Comparison of ENCODE assay signal across 9 cellular contexts in genomic region chr5:149828161-149829011, GRCh38.
DNase-seq lines count a peak whose midpoint lies in the region; ATAC-seq and TF ChIP-seq lines count a peak whose summit lies in the region.
"Had no signal": no experiment of that assay in that cellular context is flagged by ENCODE, and none has a peak within 500 bp of the region (broad histone marks: within the 10 kb centered on the region; RNA-seq: fewer than 3 reads in every experiment).

No MANE protein-coding gene starts in this region.

- H3K27ac ChIP-seq in heart right ventricle (peak overlapping the region in 9 of 10 donors; percentile 20 to 89 (median 79)), aorta (ENCODE audit: low read depth in 1 of 2, low read length in 2 of 2) (no peak overlapping the region)
- H3K27ac ChIP-seq: skin epidermis had no signal

- peaks cover 0 to 74% (median 20%) of the 10 kb centered on the region in 9 donors for H3K36me3 ChIP-seq in heart right ventricle
- H3K36me3 ChIP-seq in aorta (ENCODE audit: control insufficient read depth in 1 of 2, insufficient read depth in 2 of 2, low read length in 1 of 2): no peaks in the 10 kb centered on the region

- peak; percentile 77 for DNase-seq in GDM1 (lab: John Stamatoyannopoulos, UW)
- peak; percentile 89 for DNase-seq in HCEC 1CT
- peak; percentile 63 for DNase-seq in NCI-H1105 (lab: John Stamatoyannopoulos, UW)
- DNase-seq in SW 1271 (lab: John Stamatoyannopoulos, UW): peak; percentile 64 to 88
- DNase-seq in activated naive CD8-positive, alpha-beta T cell treated with anti-CD3 and anti-CD28 coated beads, Interleukin-2, amount 50 U/mL, for 16 hours (ENCODE audit: low read depth, low spot score): peak; percentile 66
- DNase-seq in heart right ventricle: peak; percentile 87 to 88
- DNase-seq in pulmonary artery endothelial cell (ENCODE audit: low read depth, low spot score): peak; percentile 74
- DNase-seq in aorta: peak; percentile 90 to 94

- H3K9me3 ChIP-seq in heart right ventricle (no peaks in the 10 kb centered on the region), aorta (ENCODE audit: control insufficient read depth, low read length) (no peaks in the 10 kb centered on the region)

- TF ChIP-seq CTCF in heart right ventricle (IDR thresholded peaks at IDR 0.05): peak; percentile 73 to 95 (median 89)

- WGBS in heart right ventricle, 2 donors: 28 to 33% methylated on average over 11 of the region's 11 CpGs
- WGBS in aorta, 2 donors: 37 to 38% methylated on average over 11 of the region's 11 CpGs

- H3K4me1 ChIP-seq in heart right ventricle (peaks cover 37 to 73% (median 52%) of the 10 kb centered on the region in 9 donors), aorta (ENCODE audit: control insufficient read depth in 1 of 2, insufficient read depth in 2 of 2, low read length in 2 of 2) (no peaks in the 10 kb centered on the region)

- peak; percentile 46 to 73 (median 69) for ATAC-seq in heart right ventricle
- peak; percentile 73 for ATAC-seq in aorta (ENCODE audit: low FRiP score)

- intact Hi-C loops in heart right ventricle (cut with DNase I) (loop anchor here in 9 of 10 donors (1.0 to 10.0 kb wide), 15 partner anchors 51 to 192 kb away; partner anchors contain the start of gene PPARGC1B (in 6 of the 9)), aorta (cut with DNase I) (loop anchor here in 1 of 2 donors (2.0 kb wide), 1 partner anchor 192 kb away; no protein-coding TSS in a partner anchor)

- H3K4me3 ChIP-seq in heart right ventricle (no peak overlapping the region), aorta (ENCODE audit: low read length in 2 of 2) (no peak overlapping the region)
- H3K4me3 ChIP-seq: skin epidermis had no signal

- H3K27me3 ChIP-seq in heart right ventricle (no peaks in the 10 kb centered on the region), aorta (ENCODE audit: control insufficient read depth in 1 of 2, insufficient read depth in 2 of 2, low read length in 1 of 2) (no peaks in the 10 kb centered on the region)

Comparison
In these comparisons a context has a peak if more than half of its experiments do, and no peak if none do; other contexts are left out.
1. H3K27ac ChIP-seq: peak in heart right ventricle (9 of 10); none in aorta (0 of 2).
2. Peak in every context shown above with its lines, with median percentiles within 50 percentile points of each other: DNase-seq.